In genomic region chr4:61447918-61448317, GRCh38 we compare ENCODE assay signal across 26 cellular contexts.
"Had no signal": no experiment of that assay in that cellular context is flagged by ENCODE, and none has a peak within 500 bp of the region (broad histone marks: within the 10 kb centered on the region; RNA-seq: fewer than 3 reads in every experiment).

No MANE protein-coding gene starts in this region.

- H3K27ac ChIP-seq: left lung, lower lobe of right lung, pancreas, right atrium auricular region, right lobe of liver, transverse colon, upper lobe of left lung, vagina had no signal

- ATAC-seq: left colon; left lung; lower lobe of right lung; mucosa of descending colon; naive thymus-derived CD4-positive, alpha-beta T cell; natural killer cell treated with Interleukin-12 subunit alpha and Interleukin-12 subunit beta and Interleukin-15 and Interleukin-18, amount 100 ng/mL, for 72 hours; pancreas; right lobe of liver; stimulated activated memory B cell treated with anti-CD40 and anti-IgM and Interleukin-4, amounts not matched to agents 10 μg/mL and 1 μg/mL and 100 μg/mL, for 72 hours; stimulated activated naive CD8-positive, alpha-beta T cell treated with anti-CD3 and anti-CD28 coated beads, Interleukin-15, amount 100 ng/mL, for 72 hours had no signal

- H3K27me3 ChIP-seq: left lung, pancreas, right atrium auricular region, right lobe of liver, transverse colon, upper lobe of left lung, vagina had no signal

- DNase-seq: hypothalamus; immature natural killer cell; kidney; left colon; left lung; lower lobe of right lung; mesendoderm; midbrain; mucosa of descending colon; naive thymus-derived CD4-positive, alpha-beta T cell; pancreas; right lobe of liver; stimulated activated CD4-positive, alpha-beta T cell treated with anti-CD3 and anti-CD28 coated beads, Interleukin-1b, Interleukin-23, amount 100 ng/mL, for 48 hours; stimulated activated CD4-positive, alpha-beta T cell treated with anti-CD3 and anti-CD28 coated beads, Interleukin-2, amount 100 ng/mL, for 48 hours; stimulated activated CD4-positive, alpha-beta T cell treated with anti-CD3 and anti-CD28 coated beads, Interleukin-4, amount 100 ng/mL, for 4 hours; stimulated activated CD8-positive, alpha-beta memory T cell treated with anti-CD3 and anti-CD28 coated beads, Interleukin-4, amount 100 ng/mL, for 48 hours; stimulated activated naive CD4-positive, alpha-beta T cell treated with Interleukin-2 at 50 U/mL for 16 hours; stimulated activated naive CD8-positive, alpha-beta T cell treated with anti-CD3 and anti-CD28 coated beads, Interleukin-15, amount 100 ng/mL, for 72 hours; substantia nigra; transverse colon; upper lobe of left lung had no signal

- H3K4me3 ChIP-seq: left lung, lower lobe of right lung, mucosa of descending colon, pancreas, right atrium auricular region, right lobe of liver, smooth muscle cell, transverse colon, upper lobe of left lung, vagina had no signal

- H3K4me1 ChIP-seq: left lung, lower lobe of right lung, pancreas, right atrium auricular region, right lobe of liver, transverse colon, upper lobe of left lung, vagina had no signal

- H3K9me3 ChIP-seq: left lung, lower lobe of right lung, mucosa of descending colon, pancreas, right atrium auricular region, right lobe of liver, transverse colon, upper lobe of left lung, vagina had no signal

- H3K36me3 ChIP-seq: left lung, lower lobe of right lung, pancreas, right atrium auricular region, right lobe of liver, transverse colon, upper lobe of left lung, vagina had no signal
